Comparison of ENCODE assay signal across 14 cellular contexts in genomic region chr4:89410687-89411086, GRCh38.
DNase-seq lines count a peak whose midpoint lies in the region; TF ChIP-seq lines count a peak whose summit lies in the region.
"Had no signal": no experiment of that assay in that cellular context is flagged by ENCODE, and none has a peak within 500 bp of the region (broad histone marks: within the 10 kb centered on the region; RNA-seq: fewer than 3 reads in every experiment).

No MANE protein-coding gene starts in this region.

- intact Hi-C loops in activated T-helper 1 cell treated with anti-CD3 and anti-CD28 coated beads, Interleukin-12 subunit alpha, Interleukin-12 subunit beta, Interleukin-2, Interleukin-4 antibody, amounts not matched to agents 30 ng/mL and 10 ng/mL and 1 ng/mL, durations not matched to agents 14 hours and 24 hours and 36 hours (cut with micrococcal nuclease): no loop called here

- H3K4me1 Mint-ChIP-seq in glutamatergic neuron (ENCODE audit: low read depth, unreplicated experiment): peaks cover 45% of the 10 kb centered on the region
- no peaks in the 10 kb centered on the region for H3K4me1 Mint-ChIP-seq in activated T-helper 1 cell treated with anti-CD3 and anti-CD28 coated beads, Interleukin-12 subunit alpha, Interleukin-12 subunit beta, Interleukin-2, Interleukin-4 antibody, amounts not matched to agents 30 ng/mL and 10 ng/mL and 1 ng/mL, durations not matched to agents 14 hours and 24 hours and 36 hours (ENCODE audit: low read depth)
- H3K4me1 Mint-ChIP-seq: activated CD4-positive, alpha-beta memory T cell treated with anti-CD3 and anti-CD28 coated beads, Interleukin-2, amount 10 ng/mL, durations not matched to agents 7 days and 5 days had no signal

- peak overlapping the region; percentile 36; the same call in 1 of the 2 replicates for H2AFZ ChIP-seq in GM23248

- peaks cover 2% of the 10 kb centered on the region for H3K9me3 Mint-ChIP-seq in glutamatergic neuron (ENCODE audit: unreplicated experiment)
- H3K9me3 Mint-ChIP-seq in activated T-helper 1 cell treated with anti-CD3 and anti-CD28 coated beads, Interleukin-12 subunit alpha, Interleukin-12 subunit beta, Interleukin-2, Interleukin-4 antibody, amounts not matched to agents 30 ng/mL and 10 ng/mL and 1 ng/mL, durations not matched to agents 14 hours and 24 hours and 36 hours: peaks cover 3% of the 10 kb centered on the region
- H3K9me3 Mint-ChIP-seq: activated CD4-positive, alpha-beta memory T cell treated with anti-CD3 and anti-CD28 coated beads, Interleukin-2, amount 10 ng/mL, durations not matched to agents 7 days and 5 days had no signal

- no peaks in the 10 kb centered on the region for H4K20me1 ChIP-seq in GM23248 (ENCODE audit: insufficient read depth)

- H3K9ac ChIP-seq in GM23248: no peak overlapping the region
- H3K9ac ChIP-seq in skeletal muscle satellite cell (ENCODE audit: low read depth, low read length): peak overlapping the region; percentile 43

- no peaks in the 10 kb centered on the region for H3K36me3 ChIP-seq in GM23248 (ENCODE audit: low read depth)
- no peaks in the 10 kb centered on the region for H3K36me3 ChIP-seq in skeletal muscle satellite cell (ENCODE audit: insufficient read depth, low read length)
- H3K36me3 ChIP-seq: colonic mucosa had no signal

- H3K27ac ChIP-seq in GM23248: peak overlapping the region; percentile 10
- H3K27ac ChIP-seq: colonic mucosa had no signal

- in situ Hi-C loops in GM23248 (cut with MboI): no loop called here

- H3K9me3 ChIP-seq in GM23248 (ENCODE audit: low read depth) (no peaks in the 10 kb centered on the region), skeletal muscle satellite cell (replicated peaks; ENCODE audit: low read length) (no peaks in the 10 kb centered on the region)
- H3K9me3 ChIP-seq: colonic mucosa had no signal

- peaks cover 24% of the 10 kb centered on the region for H3K4me1 ChIP-seq in GM23248 (ENCODE audit: insufficient read depth)
- H3K4me1 ChIP-seq in skeletal muscle satellite cell (ENCODE audit: control insufficient read depth, insufficient read depth, low read length): peaks cover 28% of the 10 kb centered on the region
- H3K4me1 ChIP-seq: colonic mucosa had no signal

- no peak for TF ChIP-seq CTCF in glutamatergic neuron (IDR thresholded peaks at IDR 0.05; ENCODE audit: partially characterized antibody, unreplicated experiment)

- H3K27me3 Mint-ChIP-seq in glutamatergic neuron (ENCODE audit: unreplicated experiment): peaks cover 2% of the 10 kb centered on the region
- H3K27me3 Mint-ChIP-seq in activated T-helper 1 cell treated with anti-CD3 and anti-CD28 coated beads, Interleukin-12 subunit alpha, Interleukin-12 subunit beta, Interleukin-2, Interleukin-4 antibody, amounts not matched to agents 30 ng/mL and 10 ng/mL and 1 ng/mL, durations not matched to agents 14 hours and 24 hours and 36 hours (ENCODE audit: insufficient read depth): peaks cover 2% of the 10 kb centered on the region
- H3K27me3 Mint-ChIP-seq: naive B cell had no signal

- H3K4me2 ChIP-seq in GM23248 (ENCODE audit: unreplicated experiment): peak overlapping the region; percentile 76
- H3K4me2 ChIP-seq in skeletal muscle satellite cell (ENCODE audit: low read length): peak overlapping the region; percentile 68

- no peaks in the 10 kb centered on the region for H3K36me3 Mint-ChIP-seq in glutamatergic neuron (ENCODE audit: unreplicated experiment)
- H3K36me3 Mint-ChIP-seq in activated T-helper 1 cell treated with anti-CD3 and anti-CD28 coated beads, Interleukin-12 subunit alpha, Interleukin-12 subunit beta, Interleukin-2, Interleukin-4 antibody, amounts not matched to agents 30 ng/mL and 10 ng/mL and 1 ng/mL, durations not matched to agents 14 hours and 24 hours and 36 hours (ENCODE audit: low read depth): no peaks in the 10 kb centered on the region
- H3K36me3 Mint-ChIP-seq: naive B cell had no signal

- no peaks in the 10 kb centered on the region for H3K27me3 ChIP-seq in GM23248 (replicated peaks; ENCODE audit: insufficient read depth)
- no peaks in the 10 kb centered on the region for H3K27me3 ChIP-seq in skeletal muscle satellite cell (ENCODE audit: control insufficient read depth, insufficient read depth, low read length)
- H3K27me3 ChIP-seq: colonic mucosa had no signal

- no peaks in the 10 kb centered on the region for H3K79me2 ChIP-seq in GM23248 (ENCODE audit: insufficient read depth)

- DNase-seq in GM23248: peak; percentile 77
- peak; percentile 7 for DNase-seq in amniotic stem cell (lab: John Stamatoyannopoulos, UW)
- DNase-seq in glutamatergic neuron: no peak
- DNase-seq in NCI-H1105 (lab: John Stamatoyannopoulos, UW): no peak
- DNase-seq in activated T-helper 1 cell treated with anti-CD3 and anti-CD28 coated beads, Interleukin-12 subunit alpha, Interleukin-12 subunit beta, Interleukin-2, Interleukin-4 antibody, amounts not matched to agents 30 ng/mL and 10 ng/mL and 1 ng/mL, durations not matched to agents 14 hours and 24 hours and 36 hours (ENCODE audit: low spot score): no peak
- DNase-seq in nucleus accumbens (lab: John Stamatoyannopoulos, UW): no peak
- DNase-seq: activated CD4-positive, alpha-beta memory T cell treated with anti-CD3 and anti-CD28 coated beads, Interleukin-2, amount 10 ng/mL, durations not matched to agents 7 days and 5 days; activated gamma-delta T cell treated with Interleukin-2 at 50 U/mL for 16 hours; colonic mucosa; naive B cell; NCI-H1436; NCI-H526; RPMI8226 had no signal

- no peaks in the 10 kb centered on the region for H3K9me2 ChIP-seq in GM23248 (ENCODE audit: insufficient read depth)

- peak overlapping the region; percentile 8 for H3K27ac Mint-ChIP-seq in glutamatergic neuron (ENCODE audit: unreplicated experiment)
- H3K27ac Mint-ChIP-seq in activated T-helper 1 cell treated with anti-CD3 and anti-CD28 coated beads, Interleukin-12 subunit alpha, Interleukin-12 subunit beta, Interleukin-2, Interleukin-4 antibody, amounts not matched to agents 30 ng/mL and 10 ng/mL and 1 ng/mL, durations not matched to agents 14 hours and 24 hours and 36 hours: no peak overlapping the region
- H3K27ac Mint-ChIP-seq: activated CD4-positive, alpha-beta memory T cell treated with anti-CD3 and anti-CD28 coated beads, Interleukin-2, amount 10 ng/mL, durations not matched to agents 7 days and 5 days; naive B cell had no signal

- peaks cover 17% of the 10 kb centered on the region for H3F3A ChIP-seq in GM23248 (ENCODE audit: insufficient read depth)

- H3K4me3 ChIP-seq in GM23248 (peak overlapping the region; percentile 31; the same call in 1 of the 2 replicates), skeletal muscle satellite cell (ENCODE audit: low read length) (peak overlapping the region; percentile 23)
- H3K4me3 ChIP-seq: colonic mucosa had no signal

- no peak overlapping the region for H3K4me3 Mint-ChIP-seq in glutamatergic neuron (ENCODE audit: unreplicated experiment)
- no peak overlapping the region for H3K4me3 Mint-ChIP-seq in activated T-helper 1 cell treated with anti-CD3 and anti-CD28 coated beads, Interleukin-12 subunit alpha, Interleukin-12 subunit beta, Interleukin-2, Interleukin-4 antibody, amounts not matched to agents 30 ng/mL and 10 ng/mL and 1 ng/mL, durations not matched to agents 14 hours and 24 hours and 36 hours
- H3K4me3 Mint-ChIP-seq: activated CD4-positive, alpha-beta memory T cell treated with anti-CD3 and anti-CD28 coated beads, Interleukin-2, amount 10 ng/mL, durations not matched to agents 7 days and 5 days; naive B cell had no signal

- 0 to 4% methylated on average over 1 of the region's 1 CpG for WGBS in GM23248 (ENCODE audit: low coverage in 1 of 2, low lambda C conversion rate in 2 of 2, missing lambda C conversion rate in 2 of 2), 2 experiments

Comparison
In these comparisons a context has a peak if more than half of its experiments do, and no peak if none do; other contexts are left out.
1. DNase-seq: peak in GM23248 (single experiment) and amniotic stem cell (single experiment); none in glutamatergic neuron (single experiment), NCI-H1105 (single experiment), activated T-helper 1 cell treated with anti-CD3 and anti-CD28 coated beads, Interleukin-12 subunit alpha, Interleukin-12 subunit beta, Interleukin-2, Interleukin-4 antibody, amounts not matched to agents 30 ng/mL and 10 ng/mL and 1 ng/mL, durations not matched to agents 14 hours and 24 hours and 36 hours (single experiment) and nucleus accumbens (0 of 56).